ENCODE assay signal across 1 cellular context in the genomic region with DNA sequence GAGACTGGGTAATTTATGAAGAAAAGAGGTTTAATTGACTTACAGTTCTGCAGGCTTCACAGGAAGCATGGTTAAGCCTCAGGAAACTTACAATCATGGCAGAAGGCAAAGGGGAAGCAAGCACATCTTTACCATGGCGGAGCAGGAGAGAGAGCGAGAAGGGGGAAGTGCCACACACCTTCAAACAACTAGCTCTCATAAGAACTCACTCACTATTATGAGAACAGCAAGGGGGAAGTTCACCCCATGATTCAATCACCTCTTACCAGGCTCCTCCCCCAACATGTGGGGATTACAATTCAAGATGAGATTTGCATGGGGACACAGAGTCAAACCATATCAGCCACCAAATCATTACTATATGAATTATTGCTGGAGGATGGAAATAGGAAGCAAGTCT.
TF ChIP-seq lines count a peak whose summit lies in the region.

No MANE protein-coding gene starts in this region.

TF ChIP-seq in GM12878, 131 proteins besides CTCF, POLR2A, EP300 and RAD21:
- TF ChIP-seq PAX8 (IDR thresholded peaks at IDR 0.05) (no peak), ETV6 (conservative IDR thresholded peaks at IDR 0.05 in 1 of 2, IDR thresholded peaks at IDR 0.05 in 1 of 2; ENCODE audit: borderline replicate concordance in 1 of 2, low read depth in 1 of 2) (no peak), MYC (IDR thresholded peaks at IDR 0.05; ENCODE audit: insufficient read depth, insufficient read length, insufficient replicate concordance, low read length, severe bottlenecking) (no peak), SPI1 (IDR thresholded peaks at IDR 0.05; ENCODE audit: borderline replicate concordance, insufficient read depth, low read depth, low read length) (peak; percentile 46; the same call in 1 of the 2 replicates)
